ENCODE assay signal across 8 cellular contexts in the genomic region with DNA sequence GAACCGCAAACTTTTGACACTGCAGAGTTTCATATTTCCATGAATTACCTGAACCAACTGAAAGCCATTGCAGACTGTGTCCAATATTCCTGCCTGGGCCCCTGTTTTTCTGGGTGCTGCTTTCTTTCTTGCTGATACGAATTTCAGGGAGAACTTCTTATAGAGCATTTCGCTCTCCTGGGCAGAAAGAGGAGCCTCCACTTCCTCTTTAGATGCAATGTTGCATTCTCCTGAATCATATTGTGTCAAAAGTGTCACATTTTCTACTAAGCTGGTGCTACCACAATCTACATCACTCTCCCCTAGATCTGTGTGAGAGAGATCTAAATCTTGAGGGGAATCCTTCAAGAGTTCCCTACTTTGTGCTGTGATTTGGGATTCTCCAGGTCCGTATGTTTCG.
DNase-seq lines count a peak whose midpoint lies in the region; ATAC-seq and TF ChIP-seq lines count a peak whose summit lies in the region.

No MANE protein-coding gene starts in this region.

- H4K12ac ChIP-seq in trophoblast cell (ENCODE audit: low read depth, low read length), result no peak overlapping the region

- intact Hi-C loops in spleen (cut with DNase I; ENCODE audit: low total_unique reads), result no loop called here

- H3K27ac ChIP-seq in SJCRH30, result peak overlapping the region; percentile 79
- H3K27ac ChIP-seq in spleen, result peak overlapping the region in 5 of 8 donors; percentile 81 to 88 (median 86)
- H3K27ac ChIP-seq in trophoblast cell (ENCODE audit: low read depth, low read length), result no peak overlapping the region

- H2AFZ ChIP-seq in trophoblast cell (ENCODE audit: insufficient read depth, low read length, poor library complexity), result no peak overlapping the region

- no peak overlapping the region for H4K91ac ChIP-seq in trophoblast cell (ENCODE audit: low read depth, low read length)

- H3K23ac ChIP-seq in trophoblast cell (ENCODE audit: low read length), result no peak overlapping the region

- no peak overlapping the region for H2AK5ac ChIP-seq in trophoblast cell (ENCODE audit: low read length)

- H3K4me1 ChIP-seq in SJCRH30, result no peaks in the 10 kb centered on the region; the same call in 1 of the 2 replicates
- peaks cover 0 to 54% (median 27%) of the 10 kb centered on the region in 6 donors for H3K4me1 ChIP-seq in spleen
- no peaks in the 10 kb centered on the region for H3K4me1 ChIP-seq in trophoblast cell (ENCODE audit: control insufficient read depth in 1 of 2, insufficient read depth in 2 of 2, low read length in 2 of 2)

- no peak overlapping the region for H3K9ac ChIP-seq in trophoblast cell (ENCODE audit: low read length)

- no peaks in the 10 kb centered on the region for H3K27me3 ChIP-seq in SJCRH30
- H3K27me3 ChIP-seq in spleen (replicated peaks in 1 of 7), result no peaks in the 10 kb centered on the region
- no peaks in the 10 kb centered on the region for H3K27me3 ChIP-seq in trophoblast cell (ENCODE audit: insufficient read depth, low read length)

- no peak for TF ChIP-seq CTCF in HFF-Myc (IDR thresholded peaks at IDR 0.05; ENCODE audit: low read depth, low read length, missing control alignments)
- no peak for TF ChIP-seq CTCF in fibroblast of the aortic adventitia (IDR thresholded peaks at IDR 0.05; ENCODE audit: insufficient read depth, low read length)
- no peak for TF ChIP-seq CTCF in spleen (IDR thresholded peaks at IDR 0.05 in 8 of 11, conservative IDR thresholded peaks at IDR 0.05 in 3 of 11)

- DNase-seq in HFF-Myc (ENCODE audit: extremely low read depth, low read depth) (no peak), SJCRH30 (peak in 1 of 2 experiments; percentile 20), fibroblast of the aortic adventitia (ENCODE audit: low read depth) (no peak), spleen (no peak), dedifferentiated amniotic fluid mesenchymal stem cell (ENCODE audit: extremely low spot score) (no peak), trophoblast cell (no peak)
- DNase-seq in activated CD4-positive, alpha-beta T cell treated with anti-CD3 and anti-CD28 coated beads, Interleukin-2, amount 50 U/mL, for 1 hour, result no peak

- H3K79me1 ChIP-seq in trophoblast cell (ENCODE audit: low read length), result peaks cover 8% of the 10 kb centered on the region

- H3K36me3 ChIP-seq in SJCRH30, result peaks cover 12% of the 10 kb centered on the region
- H3K36me3 ChIP-seq in spleen, result peaks cover 0 to 10% (median 0%) of the 10 kb centered on the region in 6 donors
- H3K36me3 ChIP-seq in trophoblast cell (ENCODE audit: control insufficient read depth in 1 of 2, insufficient read depth in 2 of 2, low read length in 2 of 2), result no peaks in the 10 kb centered on the region

- no peak overlapping the region for H3K18ac ChIP-seq in trophoblast cell (ENCODE audit: low read length)

- H2BK120ac ChIP-seq in trophoblast cell (ENCODE audit: insufficient read depth, low read length, poor library complexity), result no peak overlapping the region

- no peak overlapping the region for H3K14ac ChIP-seq in trophoblast cell (ENCODE audit: low read length)

- no peak for TF ChIP-seq POLR2A in spleen (IDR thresholded peaks at IDR 0.05)

- 51 to 57% (median 53%) methylated on average over 5 of the region's 5 CpGs for WGBS in spleen, 5 donors
- WGBS in trophoblast cell (ENCODE audit: extremely low coverage, insufficient coverage, insufficient read length), result no CpG with 5 or more reads among the region's 5 CpGs

- no peak overlapping the region for H3K4ac ChIP-seq in trophoblast cell (ENCODE audit: low read depth, low read length)

- peaks cover 2% of the 10 kb centered on the region for H3K79me2 ChIP-seq in trophoblast cell (ENCODE audit: control insufficient read depth, insufficient read depth, low read length, poor library complexity)

- H3K4me3 ChIP-seq in HFF-Myc (replicated peaks; ENCODE audit: low read depth, low read length) (peak overlapping the region; percentile 61), SJCRH30 (peak overlapping the region; percentile 58), fibroblast of the aortic adventitia (ENCODE audit: low read depth, low read length) (peak overlapping the region; percentile 77), spleen (peak overlapping the region in 4 of 8 donors; percentile 1 to 69 (median 49)), trophoblast cell (ENCODE audit: low read depth, low read length) (no peak overlapping the region)

- no peak overlapping the region for H2BK12ac ChIP-seq in trophoblast cell (ENCODE audit: low read length)

- H3K9me3 ChIP-seq in SJCRH30 (replicated peaks) (no peaks in the 10 kb centered on the region), spleen (no peaks in the 10 kb centered on the region), trophoblast cell (ENCODE audit: insufficient read depth, low read depth, low read length) (no peaks in the 10 kb centered on the region)

- no peak for ATAC-seq in GM18909 (IDR thresholded peaks at IDR 0.05; ENCODE audit: poor library complexity, unreplicated experiment)

- H2BK5ac ChIP-seq in trophoblast cell (ENCODE audit: low read depth, low read length, poor library complexity), result no peak overlapping the region

- H3K4me2 ChIP-seq in trophoblast cell (ENCODE audit: low read length), result no peak overlapping the region

- no peak overlapping the region for H4K8ac ChIP-seq in trophoblast cell (ENCODE audit: low read depth, low read length)
